ENCODE assay signal across 8 cellular contexts in genomic region chr17:63838586-63839184, GRCh38. TPM values are rescaled to one million over a fixed set of nuclear protein-coding genes. Genes with fewer than 3 reads are reported as not detected.
DNase-seq lines count a peak whose midpoint lies in the region; ATAC-seq and TF ChIP-seq lines count a peak whose summit lies in the region.

No MANE protein-coding gene starts in this region.

- H3K36me3 ChIP-seq in suprapubic skin: peaks cover 36% of the 10 kb centered on the region

- H3K27me3 ChIP-seq in suprapubic skin: no peaks in the 10 kb centered on the region

- DNase-seq in AG09319 (ENCODE audit: extremely low read depth, low read depth) (peak; percentile 66), HT-29 (ENCODE audit: low spot score) (peak; percentile 45), T47D (ENCODE audit: low read depth in 1 of 2, low spot score in 1 of 2) (peak; percentile 64 to 96), left colon (peak; percentile 54 to 90), suprapubic skin (ENCODE audit: low spot score in 2 of 2) (peak; percentile 97), UCSD-AML1 (lab: John Stamatoyannopoulos, UW; ENCODE audit: unreplicated experiment) (no peak), SKM-1 treated with dmso at 0.1 percent for 144 hours (lab: John Stamatoyannopoulos, UW; ENCODE audit: unreplicated experiment) (no peak)
- DNase-seq in stimulated activated CD4-positive, alpha-beta T cell treated with anti-CD3 and anti-CD28 coated beads, Interleukin-4, amount 100 ng/mL, for 24 hours: no peak

- peak; percentile 56 for TF ChIP-seq EP300 in suprapubic skin (IDR thresholded peaks at IDR 0.05)

- intact Hi-C loops in left colon (cut with DNase I, micrococcal nuclease): no loop called here

- peak overlapping the region; percentile 93 for H3K27ac ChIP-seq in suprapubic skin

- in situ Hi-C loops in T47D (cut with HindIII; ENCODE audit: low pct_unique_long_range_greater_than_20kb, low sequenced_read_pairs): no loop called here

- H3K4me1 ChIP-seq in suprapubic skin: peaks cover 74% of the 10 kb centered on the region

- no peaks in the 10 kb centered on the region for H3K9me3 ChIP-seq in suprapubic skin

- 13% methylated on average over 4 of the region's 7 CpGs for WGBS in suprapubic skin

- TF ChIP-seq POLR2A in suprapubic skin (IDR thresholded peaks at IDR 0.05): peak in 1 of 2 donors; percentile 23

- no peak for TF ChIP-seq CTCF in AG09319 (IDR thresholded peaks at IDR 0.05; ENCODE audit: low read depth, low read length)
- no peak for TF ChIP-seq CTCF in suprapubic skin (IDR thresholded peaks at IDR 0.05)

- peak overlapping the region; percentile 71 for H3K4me3 ChIP-seq in suprapubic skin

- ATAC-seq in left colon: no peak

RNA-seq across cellular contexts. Expression of gene SMARCD2, which starts 3.8 kb away (rescaled TPM):
- 205 and 206 TPM in 2 replicates for total RNA-seq in HT-29 (2014; rRNA removed; shearing (Covaris generic))
- total RNA-seq in left colon (10 to 100 TPM; 73.0 to 75.8 TPM), suprapubic skin (100 to 1,000 TPM; 234 to 337 (median 309) TPM)

RNA-seq across cellular contexts. Expression of gene FTSJ3, which starts 11.2 kb away (rescaled TPM):
- 35.7 and 41.7 TPM in 2 replicates for total RNA-seq in HT-29 (2014; rRNA removed; shearing (Covaris generic))
- 10 to 100 TPM; 25.9 to 28.4 TPM for total RNA-seq in left colon
- 10 to 100 TPM; 46.4 to 54.7 (median 48.4) TPM for total RNA-seq in suprapubic skin

RNA-seq across cellular contexts. Expression of gene PSMC5, which starts 11.5 kb away (rescaled TPM):
- 56.3 and 65.3 TPM in 2 replicates for total RNA-seq in HT-29 (2014; rRNA removed; shearing (Covaris generic))
- total RNA-seq in left colon (10 to 100 TPM; 86.3 to 92.5 TPM), suprapubic skin (100 to 1,000 TPM; 105 to 144 (median 118) TPM)

RNA-seq across cellular contexts. Expression of gene CSH2, which starts 34.8 kb away (rescaled TPM):
- total RNA-seq in HT-29 (2014; rRNA removed; shearing (Covaris generic)): not detected in 2 replicates
- total RNA-seq in left colon (not detected), suprapubic skin (not detected)

RNA-seq across cellular contexts. Expression of gene GH2, which starts 43.1 kb away (rescaled TPM):
- total RNA-seq in HT-29 (2014; rRNA removed; shearing (Covaris generic)): not detected in 2 replicates
- not detected for total RNA-seq in left colon
- total RNA-seq in suprapubic skin: not detected

Comparison
In these comparisons a context has a peak if more than half of its experiments do, and no peak if none do; other contexts are left out.
1. DNase-seq: peak in AG09319 (single experiment), HT-29 (single experiment), T47D (2 of 2), left colon (2 of 2) and suprapubic skin (2 of 2); none in UCSD-AML1 (single experiment), stimulated activated CD4-positive, alpha-beta T cell treated with anti-CD3 and anti-CD28 coated beads, Interleukin-4, amount 100 ng/mL, for 24 hours (single experiment) and SKM-1 treated with dmso at 0.1 percent for 144 hours (single experiment).